ENCODE assay signal across 9 cellular contexts in genomic region chr5:119339965-119340364, GRCh38. TPM values are rescaled to one million over a fixed set of nuclear protein-coding genes. Genes with fewer than 3 reads are reported as not detected.
DNase-seq lines count a peak whose midpoint lies in the region; ATAC-seq and TF ChIP-seq lines count a peak whose summit lies in the region.
"Had no signal": no experiment of that assay in that cellular context is flagged by ENCODE, and none has a peak within 500 bp of the region (broad histone marks: within the 10 kb centered on the region; RNA-seq: fewer than 3 reads in every experiment).

No MANE protein-coding gene starts in this region.

- no peak overlapping the region for H4K5ac ChIP-seq in IMR-90 (ENCODE audit: low read depth, low read length)

- no peak overlapping the region for H4K91ac ChIP-seq in IMR-90 (ENCODE audit: insufficient read depth, low read depth, low read length)

- no peak overlapping the region for H3K23ac ChIP-seq in IMR-90 (ENCODE audit: low read depth, low read length)

- H2BK120ac ChIP-seq in IMR-90 (ENCODE audit: low read depth, low read length): 0 out of 2 replicates have a peak overlapping the region, but pooled peaks have one; percentile 12

- no peak overlapping the region for H3K56ac ChIP-seq in IMR-90 (ENCODE audit: extremely low read depth, insufficient read depth, low read length)

- H3K4me2 ChIP-seq in IMR-90 (ENCODE audit: low read depth, low read length): no peak overlapping the region

- H3K36me3 Mint-ChIP-seq in activated T-cell treated with anti-CD3 and anti-CD28 coated beads, Interleukin-2, amount 50 U/mL, for 72 hours (ENCODE audit: insufficient read depth in 2 of 2): peaks cover 2 to 5% of the 10 kb centered on the region in 2 donors
- H3K36me3 Mint-ChIP-seq in natural killer cell treated with Interleukin-12 subunit alpha and Interleukin-12 subunit beta and Interleukin-15 and Interleukin-18, amount 100 ng/mL, for 72 hours: no peaks in the 10 kb centered on the region

- peak overlapping the region; percentile 67 for H3K4me3 ChIP-seq in GM06990 (replicated peaks; ENCODE audit: low read depth, low read length)
- no peak overlapping the region for H3K4me3 ChIP-seq in IMR-90 (ENCODE audit: insufficient read depth, low read depth, low read length)

- H2AK5ac ChIP-seq in IMR-90 (ENCODE audit: low read depth, low read length): no peak overlapping the region

- no peak overlapping the region for H3K14ac ChIP-seq in IMR-90 (replicated peaks; ENCODE audit: low read depth, low read length)

- no peak overlapping the region for H3K27ac ChIP-seq in IMR-90 (ENCODE audit: insufficient read depth, low read length)

- WGBS in IMR-90 (ENCODE audit: extremely low coverage in 2 of 2, insufficient read length in 1 of 2), 2 experiments: 100% methylated on average over 1 of the region's 4 CpGs; no CpG with 5 or more reads in 1 of the 2 experiments

- H2BK15ac ChIP-seq in IMR-90 (ENCODE audit: low read depth, low read length): no peak overlapping the region

- no peak overlapping the region for H2BK20ac ChIP-seq in IMR-90 (ENCODE audit: low read depth, low read length)

- intact Hi-C loops in IMR-90 (cut with micrococcal nuclease): loop anchor here (5.0 kb wide), 1 partner anchor 318 kb away; no protein-coding TSS in a partner anchor

- dilution Hi-C loops in IMR-90 (cut with HindIII; ENCODE audit: low sequenced_read_pairs, unreplicated experiment): no loop called here

- H3K9me1 ChIP-seq in IMR-90 (ENCODE audit: insufficient read depth, low read length): no peaks in the 10 kb centered on the region; the same call in 1 of the 2 replicates

- POLR2A ChIA-PET in IMR-90 (lab: Charles Lee; ENCODE audit: unreplicated experiment): no interaction called here

- H4K8ac ChIP-seq in IMR-90 (ENCODE audit: low read depth in 2 of 2, low read length in 2 of 2): no peak overlapping the region

- TF ChIP-seq RAD21 in IMR-90 (IDR thresholded peaks at IDR 0.05; ENCODE audit: low read length): no peak

- no peak overlapping the region for H3K4ac ChIP-seq in IMR-90 (ENCODE audit: low read depth, low read length)

- no peak for DNase-seq in GM06990 (ENCODE audit: extremely low read depth, insufficient read length)
- DNase-seq in IMR-90: no peak
- peak in 1 of 2 donors; percentile 62 for DNase-seq in activated T-cell treated with anti-CD3 and anti-CD28 coated beads, Interleukin-2, amount 50 U/mL, for 72 hours
- DNase-seq in natural killer cell treated with Interleukin-12 subunit alpha and Interleukin-12 subunit beta and Interleukin-15 and Interleukin-18, amount 100 ng/mL, for 72 hours (ENCODE audit: low spot score): no peak
- DNase-seq in midbrain (lab: John Stamatoyannopoulos, UW): no peak
- DNase-seq in AG08395 (ENCODE audit: low spot score): no peak
- DNase-seq in NCI-H446 (lab: John Stamatoyannopoulos, UW): no peak
- DNase-seq: nucleus accumbens; stimulated activated CD4-positive, alpha-beta T cell treated with anti-CD3 and anti-CD28 coated beads, Interleukin-12 subunit alpha, Interleukin-12 subunit beta, amount 100 ng/mL, for 4 hours had no signal

- no peaks in the 10 kb centered on the region for H3K9me3 Mint-ChIP-seq in activated T-cell treated with anti-CD3 and anti-CD28 coated beads, Interleukin-2, amount 50 U/mL, for 72 hours
- H3K9me3 Mint-ChIP-seq in natural killer cell treated with Interleukin-12 subunit alpha and Interleukin-12 subunit beta and Interleukin-15 and Interleukin-18, amount 100 ng/mL, for 72 hours: no peaks in the 10 kb centered on the region

- TF ChIP-seq CTCF in GM06990 (IDR thresholded peaks at IDR 0.05; ENCODE audit: insufficient read depth, low read length, poor library complexity, severe bottlenecking) (no peak), IMR-90 (conservative IDR thresholded peaks at IDR 0.05; ENCODE audit: low read depth, low read length) (no peak)

- no peaks in the 10 kb centered on the region for H3K27me3 Mint-ChIP-seq in activated T-cell treated with anti-CD3 and anti-CD28 coated beads, Interleukin-2, amount 50 U/mL, for 72 hours (ENCODE audit: low read depth)
- H3K27me3 Mint-ChIP-seq in natural killer cell treated with Interleukin-12 subunit alpha and Interleukin-12 subunit beta and Interleukin-15 and Interleukin-18, amount 100 ng/mL, for 72 hours: no peaks in the 10 kb centered on the region

- TF ChIP-seq POLR2A in IMR-90 (IDR thresholded peaks at IDR 0.05; ENCODE audit: low read depth, low read length): no peak

- no peak for ATAC-seq in IMR-90 (ENCODE audit: low read depth)
- peak; percentile 39 to 41 for ATAC-seq in activated T-cell treated with anti-CD3 and anti-CD28 coated beads, Interleukin-2, amount 50 U/mL, for 72 hours (replicated peaks in 1 of 2)
- ATAC-seq in natural killer cell treated with Interleukin-12 subunit alpha and Interleukin-12 subunit beta and Interleukin-15 and Interleukin-18, amount 100 ng/mL, for 72 hours: peak; percentile 56 to 68

- no peak overlapping the region for H2AFZ ChIP-seq in IMR-90 (replicated peaks; ENCODE audit: low read length, poor library complexity)

- in situ Hi-C loops in IMR-90 (cut with MboI; ENCODE audit: low sequenced_read_pairs): no loop called here

- peaks cover 3 to 21% of the 10 kb centered on the region in 2 experiments; a peak in 3 of 4 replicates for H3K79me1 ChIP-seq in IMR-90 (ENCODE audit: low read depth in 1 of 2, low read length in 2 of 2)

- peaks cover 4% of the 10 kb centered on the region for H3K36me3 ChIP-seq in GM06990 (ENCODE audit: control insufficient read depth, insufficient read depth, low read length)
- no peaks in the 10 kb centered on the region for H3K36me3 ChIP-seq in IMR-90 (ENCODE audit: control insufficient read depth, insufficient read depth, low read length)

- H3K18ac ChIP-seq in IMR-90 (ENCODE audit: low read depth, low read length): no peak overlapping the region

- peaks cover 98% of the 10 kb centered on the region for H3K4me1 Mint-ChIP-seq in activated T-cell treated with anti-CD3 and anti-CD28 coated beads, Interleukin-2, amount 50 U/mL, for 72 hours (ENCODE audit: low read depth)
- H3K4me1 Mint-ChIP-seq in natural killer cell treated with Interleukin-12 subunit alpha and Interleukin-12 subunit beta and Interleukin-15 and Interleukin-18, amount 100 ng/mL, for 72 hours (ENCODE audit: low read depth in 2 of 2): peaks cover 78 to 95% of the 10 kb centered on the region in 2 donors

- no peak overlapping the region for H2BK5ac ChIP-seq in IMR-90 (ENCODE audit: low read depth, low read length, poor library complexity, severe bottlenecking)

- peaks cover 7% of the 10 kb centered on the region for H3K4me1 ChIP-seq in IMR-90 (ENCODE audit: control insufficient read depth, insufficient read depth, low read length)

- no peaks in the 10 kb centered on the region for H4K20me1 ChIP-seq in IMR-90 (ENCODE audit: insufficient read depth, low read length)

- no peak overlapping the region for H2AK9ac ChIP-seq in IMR-90 (replicated peaks; ENCODE audit: low read depth, low read length, poor library complexity)

- peak overlapping the region; percentile 83 to 95 for H3K4me3 Mint-ChIP-seq in activated T-cell treated with anti-CD3 and anti-CD28 coated beads, Interleukin-2, amount 50 U/mL, for 72 hours
- peak overlapping the region; percentile 92 for H3K4me3 Mint-ChIP-seq in natural killer cell treated with Interleukin-12 subunit alpha and Interleukin-12 subunit beta and Interleukin-15 and Interleukin-18, amount 100 ng/mL, for 72 hours

- H3K9ac ChIP-seq in IMR-90 (ENCODE audit: low read depth, low read length): no peak overlapping the region

- no TSS peak for BruUV-seq in IMR-90 (replicated peaks; lab: Mats Ljungman, UMichigan)

- CTCF ChIA-PET in IMR-90 (lab: Yijun Ruan, JAX): interaction anchor here (1.8 kb wide), 1 partner anchor 72 kb away, joined by 6 read pairs; no protein-coding TSS in a partner anchor

- no peaks in the 10 kb centered on the region for H3K9me3 ChIP-seq in IMR-90 (ENCODE audit: control insufficient read depth, insufficient read depth, low read length)

- H3K27me3 ChIP-seq in GM06990 (replicated peaks; ENCODE audit: control insufficient read depth, insufficient read depth, low read length): no peaks in the 10 kb centered on the region
- no peaks in the 10 kb centered on the region for H3K27me3 ChIP-seq in IMR-90 (ENCODE audit: control insufficient read depth, insufficient read depth, low read length)

- peak overlapping the region; percentile 92 for H3K27ac Mint-ChIP-seq in activated T-cell treated with anti-CD3 and anti-CD28 coated beads, Interleukin-2, amount 50 U/mL, for 72 hours
- peak overlapping the region; percentile 98 to 99 for H3K27ac Mint-ChIP-seq in natural killer cell treated with Interleukin-12 subunit alpha and Interleukin-12 subunit beta and Interleukin-15 and Interleukin-18, amount 100 ng/mL, for 72 hours

TF ChIP-seq in IMR-90, 13 proteins besides CTCF, POLR2A, EP300 and RAD21:
- TF ChIP-seq CEBPB (IDR thresholded peaks at IDR 0.05; ENCODE audit: low read depth, low read length) (no peak), USF2 (IDR thresholded peaks at IDR 0.05; ENCODE audit: low read depth, low read length) (no peak), SMC3 (IDR thresholded peaks at IDR 0.05; ENCODE audit: low read depth, low read length) (no peak)

RNA-seq across cellular contexts. Expression of gene TNFAIP8, which starts 15.9 kb away (rescaled TPM):
- 29.9 and 42.5 TPM in 2 replicates for total RNA-seq in IMR-90 (2012; rRNA removed)
- polyA plus RNA-seq in IMR-90 (2012; rRNA removed): 16.2 and 20.3 TPM in 2 replicates
- 2.1 and 6.1 TPM in 2 replicates for polyA plus RNA-seq in IMR-90 (2012; cell fraction: cytosol; rRNA removed)
- 1.7 and 6.6 TPM in 2 replicates for polyA plus RNA-seq in IMR-90 (2012; cell fraction: nucleus; rRNA removed; ENCODE audit: low replicate concordance)
- 100 to 1,000 TPM; 117 to 137 TPM for total RNA-seq in activated T-cell treated with anti-CD3 and anti-CD28 coated beads, Interleukin-2, amount 50 U/mL, for 72 hours
- 100 to 1,000 TPM; 131 to 333 TPM for total RNA-seq in natural killer cell treated with Interleukin-12 subunit alpha and Interleukin-12 subunit beta and Interleukin-15 and Interleukin-18, amount 100 ng/mL, for 72 hours
